In the genomic region with DNA sequence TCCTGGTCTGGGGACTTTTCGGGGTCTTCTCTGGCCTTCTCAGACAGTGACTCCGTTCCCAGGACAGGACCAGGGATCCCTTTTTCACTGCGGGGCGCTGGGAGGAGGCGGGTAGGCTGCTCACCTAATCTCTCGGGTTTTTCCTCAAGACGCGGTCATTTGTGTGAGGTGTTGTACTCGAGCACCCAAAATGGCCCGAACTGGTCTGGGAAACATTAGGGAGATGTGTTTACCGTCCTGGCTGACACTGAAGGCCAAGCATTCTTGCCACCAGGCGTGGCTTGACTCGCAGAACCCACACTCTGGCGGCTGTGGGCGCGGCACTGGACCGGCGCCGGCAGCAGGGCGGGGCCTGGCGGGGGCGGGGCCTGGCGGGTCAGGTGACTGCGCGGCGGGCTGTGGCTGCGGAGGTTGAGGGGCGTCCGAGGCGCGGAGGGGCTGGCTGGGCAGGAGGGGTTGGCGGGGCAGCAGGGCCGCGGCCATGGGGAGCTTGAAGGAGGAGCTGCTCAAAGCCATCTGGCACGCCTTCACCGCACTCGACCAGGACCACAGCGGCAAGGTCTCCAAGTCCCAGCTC, we compare ENCODE assay signal across 8 cellular contexts. TPM values are rescaled to one million over a fixed set of nuclear protein-coding genes. Genes with fewer than 3 reads are reported as not detected.
DNase-seq lines count a peak whose midpoint lies in the region; ATAC-seq and TF ChIP-seq lines count a peak whose summit lies in the region.

TSS of gene SWAP70 (plus strand) at position 379 of the 577 bp plus-strand sequence. CDS start at position 482, 103 bp downstream.

- H3K27ac Mint-ChIP-seq in stimulated activated naive CD8-positive, alpha-beta T cell treated with anti-CD3 and anti-CD28 coated beads, Interleukin-15, Interleukin-2, amounts not matched to agents 100 ng/mL and 50 ng/mL, for 24 hours, result peak within 1 kb of the TSS; percentile 76

- TF ChIP-seq EP300 in neural cell (conservative IDR thresholded peaks at IDR 0.05; ENCODE audit: poor library complexity, severe bottlenecking), result no peak

- no peak for TF ChIP-seq CTCF in HL-60 (IDR thresholded peaks at IDR 0.05; ENCODE audit: insufficient read depth, low read length)
- TF ChIP-seq CTCF in Panc1 (IDR thresholded peaks at IDR 0.05), result no peak
- TF ChIP-seq CTCF in fibroblast of the aortic adventitia (IDR thresholded peaks at IDR 0.05; ENCODE audit: insufficient read depth, low read length), result peak; percentile 75
- no peak for TF ChIP-seq CTCF in neural cell (IDR thresholded peaks at IDR 0.05; ENCODE audit: poor library complexity, severe bottlenecking)

- H2AFZ ChIP-seq in neural cell (ENCODE audit: low read depth, low read length), result no peak within 1 kb of the TSS

- H3K4me1 Mint-ChIP-seq in stimulated activated naive CD8-positive, alpha-beta T cell treated with anti-CD3 and anti-CD28 coated beads, Interleukin-15, Interleukin-2, amounts not matched to agents 100 ng/mL and 50 ng/mL, for 24 hours (ENCODE audit: low read depth), result peaks cover 27% of the 10 kb centered on the region

- H4K20me1 ChIP-seq in neural cell (ENCODE audit: insufficient read depth), result no peaks in the 10 kb centered on the region

- intact Hi-C loops in Panc1 (cut with micrococcal nuclease; ENCODE audit: unreplicated experiment), result loop anchor here (5.0 kb wide), 1 partner anchor 51 kb away; no protein-coding TSS in a partner anchor

- no peaks in the 10 kb centered on the region for H3K9me2 ChIP-seq in neural cell (ENCODE audit: insufficient read depth, low read length)

- no TSS peak for BruUV-seq in Panc1 (replicated peaks; lab: Mats Ljungman, UMichigan)

- peak within 1 kb of the TSS; percentile 78 for H3K4me3 ChIP-seq in HL-60 (replicated peaks; ENCODE audit: insufficient read depth, low read length)
- H3K4me3 ChIP-seq in Panc1 (ENCODE audit: low read depth in 2 of 2, low read length in 2 of 2), result peak within 1 kb of the TSS; percentile 78 to 97
- H3K4me3 ChIP-seq in fibroblast of the aortic adventitia (ENCODE audit: low read depth, low read length), result peak within 1 kb of the TSS; percentile 94
- peak within 1 kb of the TSS; percentile 82 for H3K4me3 ChIP-seq in neural cell (ENCODE audit: low read length)

- POLR2A ChIA-PET in Panc1 (lab: Charles Lee), result interaction anchor here (0.6 to 0.7 kb wide), 2 partner anchors 74 to 636 kb away, joined by 4 to 11 read pairs; no protein-coding TSS in a partner anchor

- H3K27me3 ChIP-seq in HL-60 (ENCODE audit: insufficient read depth, poor library complexity, severe bottlenecking) (no peaks in the 10 kb centered on the region), Panc1 (ENCODE audit: control insufficient read depth, insufficient read depth, low read length) (no peaks in the 10 kb centered on the region), neural cell (ENCODE audit: insufficient read depth, low read depth, low read length) (peaks cover 6% of the 10 kb centered on the region)

- H3K4me3 Mint-ChIP-seq in stimulated activated naive CD8-positive, alpha-beta T cell treated with anti-CD3 and anti-CD28 coated beads, Interleukin-15, Interleukin-2, amounts not matched to agents 100 ng/mL and 50 ng/mL, for 24 hours, result peak within 1 kb of the TSS; percentile 84

- no peaks in the 10 kb centered on the region for H3K4me1 ChIP-seq in Panc1 (ENCODE audit: control insufficient read depth, insufficient read depth, low read length)

- DNase-seq in COLO829 (ENCODE audit: low spot score) (peak; percentile 81), HL-60 (ENCODE audit: low read depth in 1 of 2, low spot score in 1 of 2) (peak; percentile 73 to 82), Panc1 (ENCODE audit: low read depth, low spot score) (peak; percentile 33), fibroblast of the aortic adventitia (ENCODE audit: low read depth) (peak; percentile 93)
- DNase-seq in activated T-helper 9 cell treated with anti-CD3 and anti-CD28 coated beads, Interleukin-2, amount 50 U/mL, for 16 hours (ENCODE audit: low read depth), result peak; percentile 69

- peaks cover 19% of the 10 kb centered on the region for H3K36me3 Mint-ChIP-seq in stimulated activated naive CD8-positive, alpha-beta T cell treated with anti-CD3 and anti-CD28 coated beads, Interleukin-15, Interleukin-2, amounts not matched to agents 100 ng/mL and 50 ng/mL, for 24 hours (ENCODE audit: low read depth)

- CTCF ChIA-PET in Panc1 (lab: Charles Lee), result interaction anchor here (0.6 kb wide), 1 partner anchor 95 kb away, joined by 4 read pairs; no protein-coding TSS in a partner anchor

- no peaks in the 10 kb centered on the region for H3F3A ChIP-seq in neural cell (ENCODE audit: insufficient read depth, low read length, poor library complexity, severe bottlenecking)

- TF ChIP-seq RAD21 in neural cell (conservative IDR thresholded peaks at IDR 0.05), result no peak

- H3K27me3 Mint-ChIP-seq in stimulated activated naive CD8-positive, alpha-beta T cell treated with anti-CD3 and anti-CD28 coated beads, Interleukin-15, Interleukin-2, amounts not matched to agents 100 ng/mL and 50 ng/mL, for 24 hours, result peaks cover 43% of the 10 kb centered on the region

- peaks cover 11% of the 10 kb centered on the region for H3K9me3 Mint-ChIP-seq in stimulated activated naive CD8-positive, alpha-beta T cell treated with anti-CD3 and anti-CD28 coated beads, Interleukin-15, Interleukin-2, amounts not matched to agents 100 ng/mL and 50 ng/mL, for 24 hours

- in situ Hi-C loops in Panc1 (cut with HindIII; ENCODE audit: low pct_unique_long_range_greater_than_20kb, low sequenced_read_pairs), result no loop called here

- H3K27ac ChIP-seq in HL-60 (replicated peaks) (peak within 1 kb of the TSS; percentile 76), Panc1 (ENCODE audit: low read length) (peak within 1 kb of the TSS; percentile 95), neural cell (ENCODE audit: low read length) (no peak within 1 kb of the TSS)

- ATAC-seq in GM19463 (IDR thresholded peaks at IDR 0.05; ENCODE audit: unreplicated experiment) (peak; percentile 87), Panc1 (peak; percentile 98)

- H3K9me3 ChIP-seq in Panc1 (ENCODE audit: control insufficient read depth, insufficient read depth, low read depth, low read length), result peaks cover 12% of the 10 kb centered on the region; the same call in 1 of the 2 replicates
- H3K9me3 ChIP-seq in neural cell (ENCODE audit: low read length), result no peaks in the 10 kb centered on the region

- peaks cover 5% of the 10 kb centered on the region for H3K79me2 ChIP-seq in neural cell (replicated peaks; ENCODE audit: insufficient read depth, low read length)

- H3K9ac ChIP-seq in neural cell (ENCODE audit: low read length), result peak within 1 kb of the TSS; percentile 53

- H3K4me2 ChIP-seq in neural cell (ENCODE audit: low read length), result peak within 1 kb of the TSS; percentile 44

- no peaks in the 10 kb centered on the region for H3K36me3 ChIP-seq in Panc1 (ENCODE audit: control insufficient read depth, insufficient read depth, low read length)
- H3K36me3 ChIP-seq in neural cell (ENCODE audit: insufficient read depth, low read length), result no peaks in the 10 kb centered on the region

TF ChIP-seq in neural cell, 6 proteins besides CTCF, POLR2A, EP300 and RAD21:
- no peak for TF ChIP-seq MXI1 (conservative IDR thresholded peaks at IDR 0.05; ENCODE audit: poor library complexity, severe bottlenecking)
- no peak for TF ChIP-seq REST (IDR thresholded peaks at IDR 0.05; ENCODE audit: borderline replicate concordance)
- TF ChIP-seq TAF1 (IDR thresholded peaks at IDR 0.05; ENCODE audit: low read depth), result no peak
- TF ChIP-seq POLR2AphosphoS5 (IDR thresholded peaks at IDR 0.05), result no peak
- no peak for TF ChIP-seq SMC3 (conservative IDR thresholded peaks at IDR 0.05; ENCODE audit: poor library complexity)
- no peak for TF ChIP-seq EZH2 (IDR thresholded peaks at IDR 0.05; ENCODE audit: borderline replicate concordance, insufficient read depth, low read length, poor library complexity, severe bottlenecking)

RNA-seq across cellular contexts. Expression of gene SWAP70, which starts in this region (rescaled TPM):
- total RNA-seq in Panc1 (2021; ENCODE audit: unreplicated experiment) (96.0 TPM), fibroblast of the aortic adventitia (ENCODE audit: low replicate concordance) (44.4 and 53.2 TPM in 2 replicates)
- polyA plus RNA-seq in Panc1 (2012; ENCODE audit: insufficient read length), result 88.3 TPM
- 1.4 and 1.8 TPM in 2 replicates for polyA plus RNA-seq in neural cell
- polyA minus RNA-seq in neural cell, result 3.4 and 4.4 TPM in 2 replicates

Comparison
In these comparisons a context has a peak if more than half of its experiments do, and no peak if none do; other contexts are left out.
1. DNase-seq: peak in every context shown above with its lines; median percentile 93 in fibroblast of the aortic adventitia; 81 in COLO829; 78 in HL-60; 69 in activated T-helper 9 cell treated with anti-CD3 and anti-CD28 coated beads, Interleukin-2, amount 50 U/mL, for 16 hours; 33 in Panc1.